ENCODE assay signal across 1 cellular context in the genomic region with DNA sequence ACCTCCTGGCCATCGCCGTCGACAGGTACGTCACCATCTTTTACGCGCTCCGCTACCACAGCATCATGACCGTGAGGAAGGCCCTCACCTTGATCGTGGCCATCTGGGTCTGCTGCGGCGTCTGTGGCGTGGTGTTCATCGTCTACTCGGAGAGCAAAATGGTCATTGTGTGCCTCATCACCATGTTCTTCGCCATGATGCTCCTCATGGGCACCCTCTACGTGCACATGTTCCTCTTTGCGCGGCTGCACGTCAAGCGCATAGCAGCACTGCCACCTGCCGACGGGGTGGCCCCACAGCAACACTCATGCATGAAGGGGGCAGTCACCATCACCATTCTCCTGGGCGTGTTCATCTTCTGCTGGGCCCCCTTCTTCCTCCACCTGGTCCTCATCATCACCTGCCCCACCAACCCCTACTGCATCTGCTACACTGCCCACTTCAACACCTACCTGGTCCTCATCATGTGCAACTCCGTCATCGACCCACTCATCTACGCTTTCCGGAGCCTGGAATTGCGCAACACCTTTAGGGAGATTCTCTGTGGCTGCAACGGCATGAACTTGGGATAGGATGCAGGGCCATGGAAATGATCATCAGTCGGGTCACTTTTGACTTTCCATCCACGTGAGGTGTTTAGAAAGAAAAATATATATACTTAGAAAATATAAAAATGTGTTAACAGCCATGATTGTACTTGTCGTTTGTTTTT.
TF ChIP-seq lines count a peak whose summit lies in the region.

No MANE protein-coding gene starts in this region.

TF ChIP-seq in Ishikawa, 13 proteins besides CTCF, POLR2A, EP300 and RAD21 (continued from another document):
- TF ChIP-seq FOXM1 (IDR thresholded peaks at IDR 0.05; ENCODE audit: borderline replicate concordance, low read depth) (no peak), TEAD4 (IDR thresholded peaks at IDR 0.05) (no peak), CEBPB (IDR thresholded peaks at IDR 0.05) (peak; percentile 93), NFIC (IDR thresholded peaks at IDR 0.05) (no peak)
